ENCODE assay signal across 22 cellular contexts in the genomic region with DNA sequence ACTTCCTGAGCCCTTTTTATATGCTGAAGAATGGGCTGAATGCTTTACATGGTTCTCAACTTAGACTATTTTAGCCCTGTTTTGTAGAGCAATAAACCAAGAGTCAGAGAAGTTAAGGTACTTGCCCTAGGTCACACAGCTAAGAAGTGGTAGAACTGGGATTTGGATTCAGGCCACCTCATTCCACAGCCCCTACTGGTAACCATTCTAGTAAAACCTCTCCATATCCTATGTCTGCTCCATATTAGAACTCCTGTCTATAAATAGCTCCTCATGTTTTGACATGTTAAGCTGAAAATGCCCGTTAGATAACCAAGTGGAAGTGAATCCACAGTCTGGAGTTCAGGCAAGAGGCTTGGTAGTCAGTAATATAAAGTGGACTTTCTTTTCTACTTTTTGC.
"Had no signal": no experiment of that assay in that cellular context is flagged by ENCODE, and none has a peak within 500 bp of the region (broad histone marks: within the 10 kb centered on the region; RNA-seq: fewer than 3 reads in every experiment).

No MANE protein-coding gene starts in this region.

- H3K4me1 ChIP-seq: adrenal gland, lower lobe of right lung, spleen, vagina had no signal

- H3K27me3 ChIP-seq: adrenal gland, heart left ventricle, spleen, vagina had no signal

- H3K4me3 ChIP-seq: adrenal gland, heart left ventricle, lower lobe of right lung, spleen, thoracic aorta, vagina had no signal

- ATAC-seq: activated CD4-positive, alpha-beta T cell treated with anti-CD3 and anti-CD28 coated beads for 36 hours; activated T-helper 17 cell treated with anti-CD3 and anti-CD28 coated beads, Interleukin-2, amount 50 U/mL, for 72 hours; heart left ventricle; left lobe of liver; lower lobe of right lung; naive thymus-derived CD4-positive, alpha-beta T cell had no signal

- DNase-seq: activated B cell treated with CpG ODN at 0.5 μM for 24 hours; activated CD4-positive, alpha-beta T cell treated with anti-CD3 and anti-CD28 coated beads for 36 hours; activated CD4-positive, alpha-beta T cell treated with anti-CD3 and anti-CD28 coated beads, Interleukin-2, amount 50 U/mL, for 4 hours; activated CD8-positive, alpha-beta memory T cell treated with anti-CD3 and anti-CD28 coated beads for 24 hours; activated CD8-positive, alpha-beta memory T cell treated with anti-CD3 and anti-CD28 coated beads, Interleukin-2, amount 50 U/mL, for 4 hours; activated T-cell treated with anti-CD3 and anti-CD28 coated beads, Interleukin-2, amount 50 U/mL, for 24 hours; adrenal gland; dermis blood vessel endothelial cell; effector CD8-positive, alpha-beta T cell; heart left ventricle; lower lobe of right lung; naive thymus-derived CD4-positive, alpha-beta T cell; occipital lobe; posterior cingulate gyrus; spleen; stimulated activated CD4-positive, alpha-beta T cell treated with anti-CD3 and anti-CD28 coated beads, Interleukin-4, amount 100 ng/mL, for 1 hour; stimulated activated naive CD4-positive, alpha-beta T cell treated with Interleukin-2 at 50 U/mL for 16 hours; T1000 had no signal

- H3K9me3 ChIP-seq: adrenal gland, heart left ventricle, lower lobe of right lung, spleen, thoracic aorta, vagina had no signal

- H3K27ac ChIP-seq: adrenal gland, heart left ventricle, lower lobe of right lung, spleen, thoracic aorta, vagina had no signal
